Comparison of ENCODE assay signal across 22 cellular contexts in genomic region chr4:20592666-20593065, GRCh38.
DNase-seq lines count a peak whose midpoint lies in the region; TF ChIP-seq lines count a peak whose summit lies in the region.
"Had no signal": no experiment of that assay in that cellular context is flagged by ENCODE, and none has a peak within 500 bp of the region (broad histone marks: within the 10 kb centered on the region; RNA-seq: fewer than 3 reads in every experiment).

No MANE protein-coding gene starts in this region.

- DNase-seq in DMS79 treated with DMSO at 0.1 percent for 48 hours (lab: John Stamatoyannopoulos, UW) (peak; percentile 54), fibroblast of the aortic adventitia (ENCODE audit: low read depth) (peak; percentile 5), skeletal muscle cell (ENCODE audit: low read depth) (peak; percentile 26), NCI-H524 (lab: John Stamatoyannopoulos, UW) (no peak), midbrain (lab: John Stamatoyannopoulos, UW) (no peak)
- no peak for DNase-seq in central memory CD4-positive, alpha-beta T cell
- DNase-seq: activated CD4-positive, alpha-beta T cell treated with anti-CD3 and anti-CD28 coated beads, Interleukin-2, amount 50 U/mL, for 1 hour; activated CD8-positive, alpha-beta memory T cell treated with anti-CD3 and anti-CD28 coated beads, Interleukin-2, amount 50 U/mL, for 48 hours; activated gamma-delta T cell treated with Interleukin-2 at 50 U/mL for 16 hours; adrenal gland; COR-L47; erythroblast; left ventricle myocardium inferior; MG63; NCI-H146; NCI-H345; stimulated activated CD4-positive, alpha-beta T cell treated with anti-CD3 and anti-CD28 coated beads, Interleukin-4, amount 100 ng/mL, for 1 hour had no signal

- no peak for TF ChIP-seq CTCF in VCaP (conservative IDR thresholded peaks at IDR 0.05)
- TF ChIP-seq CTCF in fibroblast of the aortic adventitia (IDR thresholded peaks at IDR 0.05; ENCODE audit: insufficient read depth, low read length): no peak

- peak overlapping the region; percentile 34 for H3K27ac ChIP-seq in VCaP
- H3K27ac ChIP-seq: adrenal gland, HL-60, left ventricle myocardium inferior, neural progenitor cell had no signal

- no peak overlapping the region for H3K4me3 ChIP-seq in fibroblast of the aortic adventitia (ENCODE audit: low read depth, low read length)
- H3K4me3 ChIP-seq in skeletal muscle cell (ENCODE audit: low read depth, low read length): no peak overlapping the region
- H3K4me3 ChIP-seq: adrenal gland, cardiac muscle cell, left ventricle myocardium inferior, MG63, neural progenitor cell, tibial nerve had no signal

Comparison
In these comparisons a context has a peak if more than half of its experiments do, and no peak if none do; other contexts are left out.
1. DNase-seq: peak in DMS79 treated with DMSO at 0.1 percent for 48 hours (single experiment), fibroblast of the aortic adventitia (single experiment) and skeletal muscle cell (single experiment); none in NCI-H524 (0 of 2), central memory CD4-positive, alpha-beta T cell (single experiment) and midbrain (single experiment).